ENCODE assay signal across 8 cellular contexts in the genomic region with DNA sequence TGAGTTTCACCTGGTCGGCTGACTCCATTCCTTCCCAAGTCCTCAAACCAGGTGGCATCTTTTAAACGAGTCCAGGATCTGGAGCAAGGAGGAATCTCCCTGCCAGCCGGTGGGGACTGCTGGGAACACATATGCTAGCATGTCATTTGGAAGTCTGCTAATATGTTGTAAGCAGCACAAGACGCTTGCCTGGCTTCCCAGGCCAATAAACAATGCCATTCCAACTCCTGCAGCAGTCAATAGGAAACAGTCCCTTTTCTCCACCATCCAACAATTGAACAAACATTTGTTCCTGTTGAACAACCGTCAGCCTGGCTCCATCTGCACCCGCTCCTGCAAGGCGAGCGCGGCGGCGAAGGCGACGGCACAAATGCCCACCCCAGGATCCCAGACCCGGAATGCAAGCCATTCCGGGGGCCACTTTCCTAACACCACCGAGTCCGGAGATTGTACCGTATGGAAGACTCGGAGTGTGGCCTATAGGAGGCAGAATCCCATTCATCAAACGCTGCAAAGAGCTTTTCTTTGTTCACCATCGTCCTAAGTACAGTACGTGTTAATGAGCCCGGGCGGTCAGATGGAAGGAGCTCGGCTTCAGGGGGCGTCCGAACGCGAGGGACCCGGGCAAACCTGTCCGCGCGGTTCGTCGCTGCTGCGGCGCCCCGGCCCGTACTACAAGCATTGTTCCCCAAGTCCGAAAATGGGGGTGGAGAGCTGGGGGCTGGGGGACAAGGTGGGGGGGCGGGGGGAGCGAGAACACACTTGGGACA. TPM values are rescaled to one million over a fixed set of nuclear protein-coding genes. Genes with fewer than 3 reads are reported as not detected.
DNase-seq lines count a peak whose midpoint lies in the region; ATAC-seq and TF ChIP-seq lines count a peak whose summit lies in the region.

No MANE protein-coding gene starts in this region.

- peaks cover 6% of the 10 kb centered on the region for H3K27me3 Mint-ChIP-seq in activated CD8-positive, alpha-beta T cell treated with anti-CD3 and anti-CD28 coated beads, Interleukin-2, amount 10 ng/mL, durations not matched to agents 7 days and 5 days (ENCODE audit: low read depth)
- H3K27me3 Mint-ChIP-seq in glutamatergic neuron (ENCODE audit: unreplicated experiment) (peaks cover 15% of the 10 kb centered on the region), progenitor cell of endocrine pancreas (no peaks in the 10 kb centered on the region)

- ATAC-seq in activated CD8-positive, alpha-beta T cell treated with anti-CD3 and anti-CD28 coated beads, Interleukin-2, amount 10 ng/mL, durations not matched to agents 7 days and 5 days = no peak
- ATAC-seq in GM18505 (IDR thresholded peaks at IDR 0.05; ENCODE audit: unreplicated experiment) = no peak
- no peak for ATAC-seq in HG03439 (IDR thresholded peaks at IDR 0.05; ENCODE audit: unreplicated experiment)
- ATAC-seq in HG03460 (IDR thresholded peaks at IDR 0.05; ENCODE audit: unreplicated experiment) = no peak

- peak overlapping the region; percentile 95 for H3K9ac ChIP-seq in Loucy (ENCODE audit: low read depth, low read length, poor library complexity, severe bottlenecking)

- POLR2A ChIA-PET in activated CD8-positive, alpha-beta T cell treated with anti-CD3 and anti-CD28 coated beads, Interleukin-2, amount 10 ng/mL, durations not matched to agents 7 days and 5 days (lab: Charles Lee) = interaction anchor here (0.6 to 2.1 kb wide), 4 partner anchors 21 to 54 kb away, joined by 3 to 6 read pairs (median 4); no protein-coding TSS in a partner anchor

- H3K4me1 ChIP-seq in Loucy (ENCODE audit: insufficient read depth, low read length, poor library complexity, severe bottlenecking) = peaks cover 53% of the 10 kb centered on the region

- TF ChIP-seq CTCF in GM06990 (IDR thresholded peaks at IDR 0.05; ENCODE audit: insufficient read depth, low read length, poor library complexity, severe bottlenecking) (peak; percentile 29), Loucy (conservative IDR thresholded peaks at IDR 0.05; ENCODE audit: low read length) (peak; percentile 39; the same call in 1 of the 2 replicates), glutamatergic neuron (IDR thresholded peaks at IDR 0.05; ENCODE audit: partially characterized antibody, unreplicated experiment) (peak; percentile 28), progenitor cell of endocrine pancreas (IDR thresholded peaks at IDR 0.05; ENCODE audit: unreplicated experiment) (peak; percentile 32)

- H3K4me2 ChIP-seq in Loucy (ENCODE audit: low read depth, low read length, poor library complexity, severe bottlenecking) = peak overlapping the region; percentile 99

- H3F3A ChIP-seq in Loucy (ENCODE audit: low read depth) = peaks cover 5% of the 10 kb centered on the region; the same call in 1 of the 2 replicates

- H3K9me3 ChIP-seq in Loucy (ENCODE audit: insufficient read depth, low read depth, low read length) = no peaks in the 10 kb centered on the region

- DNase-seq in GM06990 (ENCODE audit: extremely low read depth, insufficient read length) = no peak
- no peak for DNase-seq in activated CD8-positive, alpha-beta T cell treated with anti-CD3 and anti-CD28 coated beads, Interleukin-2, amount 10 ng/mL, durations not matched to agents 7 days and 5 days
- peak; percentile 60 for DNase-seq in glutamatergic neuron
- no peak for DNase-seq in progenitor cell of endocrine pancreas (ENCODE audit: low spot score, unreplicated experiment)

- peaks cover 60% of the 10 kb centered on the region for H3K79me2 ChIP-seq in Loucy (ENCODE audit: insufficient read depth, low read length)

- no peaks in the 10 kb centered on the region for H3K9me3 Mint-ChIP-seq in activated CD8-positive, alpha-beta T cell treated with anti-CD3 and anti-CD28 coated beads, Interleukin-2, amount 10 ng/mL, durations not matched to agents 7 days and 5 days (ENCODE audit: insufficient read depth)
- H3K9me3 Mint-ChIP-seq in glutamatergic neuron (ENCODE audit: unreplicated experiment) (peaks cover 6% of the 10 kb centered on the region), progenitor cell of endocrine pancreas (ENCODE audit: low read depth) (no peaks in the 10 kb centered on the region)

- no peaks in the 10 kb centered on the region for H3K9me2 ChIP-seq in Loucy (replicated peaks; ENCODE audit: low read depth, low read length)

- peaks cover 12% of the 10 kb centered on the region for H3K36me3 Mint-ChIP-seq in activated CD8-positive, alpha-beta T cell treated with anti-CD3 and anti-CD28 coated beads, Interleukin-2, amount 10 ng/mL, durations not matched to agents 7 days and 5 days (ENCODE audit: low read depth)
- H3K36me3 Mint-ChIP-seq in glutamatergic neuron (ENCODE audit: unreplicated experiment) (no peaks in the 10 kb centered on the region), progenitor cell of endocrine pancreas (ENCODE audit: insufficient read depth) (no peaks in the 10 kb centered on the region)

- peak overlapping the region; percentile 94 for H3K4me3 Mint-ChIP-seq in activated CD8-positive, alpha-beta T cell treated with anti-CD3 and anti-CD28 coated beads, Interleukin-2, amount 10 ng/mL, durations not matched to agents 7 days and 5 days
- peak overlapping the region; percentile 90 for H3K4me3 Mint-ChIP-seq in glutamatergic neuron (ENCODE audit: unreplicated experiment)
- H3K4me3 Mint-ChIP-seq in progenitor cell of endocrine pancreas (ENCODE audit: low read depth) = peak overlapping the region; percentile 91

- H3K27me3 ChIP-seq in GM06990 (replicated peaks; ENCODE audit: control insufficient read depth, insufficient read depth, low read length) = no peaks in the 10 kb centered on the region
- H3K27me3 ChIP-seq in Loucy (ENCODE audit: insufficient read depth, low read length, poor library complexity, severe bottlenecking) = no peaks in the 10 kb centered on the region

- peak overlapping the region; percentile 45 for H3K27ac Mint-ChIP-seq in activated CD8-positive, alpha-beta T cell treated with anti-CD3 and anti-CD28 coated beads, Interleukin-2, amount 10 ng/mL, durations not matched to agents 7 days and 5 days
- H3K27ac Mint-ChIP-seq in glutamatergic neuron (ENCODE audit: unreplicated experiment) (peak overlapping the region; percentile 99), progenitor cell of endocrine pancreas (peak overlapping the region; percentile 98)

- H3K36me3 ChIP-seq in GM06990 (ENCODE audit: control insufficient read depth, insufficient read depth, low read length) (no peaks in the 10 kb centered on the region), Loucy (ENCODE audit: insufficient read depth, low read length) (peaks cover 4% of the 10 kb centered on the region; the same call in 1 of the 2 replicates)

- peak overlapping the region; percentile 82 for H2AFZ ChIP-seq in Loucy (ENCODE audit: low read length)

- CTCF ChIA-PET in activated CD8-positive, alpha-beta T cell treated with anti-CD3 and anti-CD28 coated beads, Interleukin-2, amount 10 ng/mL, durations not matched to agents 7 days and 5 days (lab: Charles Lee) = interaction anchor here (0.6 to 4.8 kb wide), 26 partner anchors 13 to 212 kb away, joined by 3 to 180 read pairs (median 13); a partner anchor contains a TSS

- H4K20me1 ChIP-seq in Loucy (ENCODE audit: insufficient read depth, low read length, poor library complexity, severe bottlenecking) = peaks cover 46% of the 10 kb centered on the region

- no peak for TF ChIP-seq POLR2A in GM18505 (IDR thresholded peaks at IDR 0.05; ENCODE audit: borderline replicate concordance, extremely low read depth, insufficient read depth, insufficient read length)

- H3K4me3 ChIP-seq in GM06990 (replicated peaks; ENCODE audit: low read depth, low read length) (peak overlapping the region; percentile 79), Loucy (ENCODE audit: low read length, poor library complexity, severe bottlenecking) (peak overlapping the region; percentile 95)

- H3K4me1 Mint-ChIP-seq in activated CD8-positive, alpha-beta T cell treated with anti-CD3 and anti-CD28 coated beads, Interleukin-2, amount 10 ng/mL, durations not matched to agents 7 days and 5 days (ENCODE audit: low read depth) = peaks cover 61% of the 10 kb centered on the region
- peaks cover 40% of the 10 kb centered on the region for H3K4me1 Mint-ChIP-seq in glutamatergic neuron (ENCODE audit: low read depth, unreplicated experiment)
- H3K4me1 Mint-ChIP-seq in progenitor cell of endocrine pancreas (ENCODE audit: low read depth) = peaks cover 57% of the 10 kb centered on the region

RNA-seq across cellular contexts. Expression of a gene that starts 1.6 kb away (rescaled TPM):
- total RNA-seq in activated CD8-positive, alpha-beta T cell treated with anti-CD3 and anti-CD28 coated beads, Interleukin-2, amount 10 ng/mL, durations not matched to agents 7 days and 5 days = 10 to 100 TPM; 19.9 to 21.8 TPM
- total RNA-seq in glutamatergic neuron (ENCODE audit: unreplicated experiment) (30.5 TPM), progenitor cell of endocrine pancreas (36.8 and 39.8 TPM in 2 replicates)

RNA-seq across cellular contexts. Expression of a gene that starts 49.1 kb away (rescaled TPM):
- total RNA-seq in activated CD8-positive, alpha-beta T cell treated with anti-CD3 and anti-CD28 coated beads, Interleukin-2, amount 10 ng/mL, durations not matched to agents 7 days and 5 days = 10 to 100 TPM; 22.3 to 25.5 TPM
- 18.4 TPM for total RNA-seq in glutamatergic neuron (ENCODE audit: unreplicated experiment)
- total RNA-seq in progenitor cell of endocrine pancreas = 16.1 and 17.1 TPM in 2 replicates

RNA-seq across cellular contexts. Expression of a gene that starts 59.0 kb away (rescaled TPM):
- total RNA-seq in activated CD8-positive, alpha-beta T cell treated with anti-CD3 and anti-CD28 coated beads, Interleukin-2, amount 10 ng/mL, durations not matched to agents 7 days and 5 days = 10 to 100 TPM; 12.1 to 15.2 TPM
- 14.2 TPM for total RNA-seq in glutamatergic neuron (ENCODE audit: unreplicated experiment)
- total RNA-seq in progenitor cell of endocrine pancreas = 13.5 and 14.7 TPM in 2 replicates

Comparison
In these comparisons a context has a peak if more than half of its experiments do, and no peak if none do; other contexts are left out.
1. H3K27ac Mint-ChIP-seq: peak in every context shown above with its lines; median percentile 99 in glutamatergic neuron; 98 in progenitor cell of endocrine pancreas; 45 in activated CD8-positive, alpha-beta T cell treated with anti-CD3 and anti-CD28 coated beads, Interleukin-2, amount 10 ng/mL, durations not matched to agents 7 days and 5 days.